Comparison of ENCODE assay signal across 12 cellular contexts in genomic region chr14:75231320-75231719, GRCh38. TPM values are rescaled to one million over a fixed set of nuclear protein-coding genes. Genes with fewer than 3 reads are reported as not detected.
DNase-seq lines count a peak whose midpoint lies in the region; ATAC-seq and TF ChIP-seq lines count a peak whose summit lies in the region.
"Had no signal": no experiment of that assay in that cellular context is flagged by ENCODE, and none has a peak within 500 bp of the region (broad histone marks: within the 10 kb centered on the region; RNA-seq: fewer than 3 reads in every experiment).

No MANE protein-coding gene starts in this region.

- no peak overlapping the region for H3K4me2 ChIP-seq in MM.1S (ENCODE audit: low read depth, low read length)
- no peak overlapping the region for H3K4me2 ChIP-seq in mesenchymal stem cell (ENCODE audit: low read length, poor library complexity, severe bottlenecking)

- no peak overlapping the region for H3K4me3 Mint-ChIP-seq in Calu3 (ENCODE audit: low read depth, unreplicated experiment)
- H3K4me3 Mint-ChIP-seq in activated T-cell treated with anti-CD3 and anti-CD28 coated beads, Interleukin-2, amount 50 U/mL, for 72 hours: no peak overlapping the region
- H3K4me3 Mint-ChIP-seq: neural crest cell had no signal

- H2AFZ ChIP-seq in MM.1S (ENCODE audit: low read length) (no peak overlapping the region), mesenchymal stem cell (ENCODE audit: low read depth, low read length) (no peak overlapping the region)

- DNase-seq in Calu3: no peak
- peak; percentile 41 for DNase-seq in MM.1S
- DNase-seq in mesenchymal stem cell: no peak
- DNase-seq in medulla oblongata (ENCODE audit: extremely low spot score): no peak
- DNase-seq in pons (ENCODE audit: low spot score): no peak
- no peak for DNase-seq in sigmoid colon
- no peak for DNase-seq in activated T-cell treated with anti-CD3 and anti-CD28 coated beads, Interleukin-2, amount 50 U/mL, for 72 hours
- DNase-seq: colonic mucosa, GOT3 had no signal

- H3K27ac Mint-ChIP-seq in Calu3 (ENCODE audit: unreplicated experiment): peak overlapping the region; percentile 96
- no peak overlapping the region for H3K27ac Mint-ChIP-seq in activated T-cell treated with anti-CD3 and anti-CD28 coated beads, Interleukin-2, amount 50 U/mL, for 72 hours
- H3K27ac Mint-ChIP-seq: activated naive CD4-positive, alpha-beta T cell treated with anti-CD3 and anti-CD28 coated beads, Interleukin-2, amount 50 U/mL, for 24 hours had no signal

- no peak overlapping the region for H3K4ac ChIP-seq in mesenchymal stem cell (ENCODE audit: low read depth in 1 of 2, low read length in 2 of 2)

- no TSS peak for BruUV-seq in Calu3 (replicated peaks; lab: Mats Ljungman, UMichigan)

- intact Hi-C loops in Calu3 (cut with micrococcal nuclease; ENCODE audit: unreplicated experiment): loop anchor here (2.0 to 5.0 kb wide), 2 partner anchors 66 to 105 kb away; partner anchors contain the start of gene NEK9
- intact Hi-C loops in sigmoid colon (cut with DNase I): no loop called here

- no peak overlapping the region for H3K23ac ChIP-seq in mesenchymal stem cell (ENCODE audit: low read length in 2 of 2)

- TF ChIP-seq EP300 in sigmoid colon (IDR thresholded peaks at IDR 0.05): no peak

- peaks cover 3% of the 10 kb centered on the region for H3K9me3 Mint-ChIP-seq in Calu3 (ENCODE audit: low read depth, unreplicated experiment)
- no peaks in the 10 kb centered on the region for H3K9me3 Mint-ChIP-seq in activated T-cell treated with anti-CD3 and anti-CD28 coated beads, Interleukin-2, amount 50 U/mL, for 72 hours
- H3K9me3 Mint-ChIP-seq: activated naive CD4-positive, alpha-beta T cell treated with anti-CD3 and anti-CD28 coated beads, Interleukin-2, amount 50 U/mL, for 24 hours; neural crest cell had no signal

- H3K79me2 ChIP-seq in MM.1S (ENCODE audit: low read length): no peaks in the 10 kb centered on the region

- TF ChIP-seq CTCF in Calu3 (IDR thresholded peaks at IDR 0.05; ENCODE audit: unreplicated experiment) (no peak), MM.1S (IDR thresholded peaks at IDR 0.05; ENCODE audit: low read length) (no peak), sigmoid colon (IDR thresholded peaks at IDR 0.05) (no peak)

- H3K4me1 ChIP-seq in MM.1S (ENCODE audit: low read length): peaks cover 33% of the 10 kb centered on the region
- H3K4me1 ChIP-seq in mesenchymal stem cell (ENCODE audit: control insufficient read depth, insufficient read depth, low read depth, low read length): peaks cover 7% of the 10 kb centered on the region
- no peaks in the 10 kb centered on the region for H3K4me1 ChIP-seq in sigmoid colon

- H3K27ac ChIP-seq in MM.1S (ENCODE audit: low read length) (peak overlapping the region; percentile 79; the same call in 1 of the 2 replicates), mesenchymal stem cell (ENCODE audit: low read length, poor library complexity, severe bottlenecking) (no peak overlapping the region), sigmoid colon (no peak overlapping the region)

- H3K9ac ChIP-seq in MM.1S (ENCODE audit: low read length) (no peak overlapping the region), mesenchymal stem cell (ENCODE audit: low read length) (no peak overlapping the region)

- H3K36me3 ChIP-seq in MM.1S (replicated peaks; ENCODE audit: insufficient read depth, low read length) (no peaks in the 10 kb centered on the region), mesenchymal stem cell (ENCODE audit: control insufficient read depth in 1 of 2, insufficient read depth in 2 of 2, low read depth in 1 of 2, low read length in 2 of 2) (no peaks in the 10 kb centered on the region), sigmoid colon (no peaks in the 10 kb centered on the region)
- H3K36me3 ChIP-seq: colonic mucosa had no signal

- CTCF ChIA-PET in Calu3 (lab: Charles Lee): no interaction called here

- no peak overlapping the region for H2BK12ac ChIP-seq in mesenchymal stem cell (ENCODE audit: low read length in 2 of 2)

- 50% methylated on average over 2 of the region's 2 CpGs for WGBS in mesenchymal stem cell
- 74 to 93% methylated on average over 2 of the region's 2 CpGs for WGBS in sigmoid colon, 2 donors

- H3K18ac ChIP-seq in mesenchymal stem cell (ENCODE audit: low read depth in 1 of 2, low read length in 2 of 2): no peak overlapping the region

- peaks cover 62% of the 10 kb centered on the region for H3K4me1 Mint-ChIP-seq in Calu3 (ENCODE audit: low read depth, unreplicated experiment)
- peaks cover 67% of the 10 kb centered on the region for H3K4me1 Mint-ChIP-seq in activated T-cell treated with anti-CD3 and anti-CD28 coated beads, Interleukin-2, amount 50 U/mL, for 72 hours (ENCODE audit: low read depth)

- no peaks in the 10 kb centered on the region for H3K9me2 ChIP-seq in MM.1S (replicated peaks; ENCODE audit: insufficient read depth, low read length)

- no peak overlapping the region for H2BK15ac ChIP-seq in mesenchymal stem cell (ENCODE audit: low read depth, poor library complexity, severe bottlenecking)

- peaks cover 3% of the 10 kb centered on the region; the same call in 1 of the 2 replicates for H3F3A ChIP-seq in MM.1S (ENCODE audit: insufficient read depth, low read length)

- H3K4me3 ChIP-seq in MM.1S (ENCODE audit: low read length) (no peak overlapping the region), mesenchymal stem cell (ENCODE audit: insufficient read depth in 1 of 2, low read depth in 1 of 2, low read length in 2 of 2) (no peak overlapping the region), sigmoid colon (no peak overlapping the region)
- H3K4me3 ChIP-seq: colonic mucosa had no signal

- no peaks in the 10 kb centered on the region for H3K27me3 Mint-ChIP-seq in Calu3 (ENCODE audit: unreplicated experiment)
- peaks cover 10% of the 10 kb centered on the region for H3K27me3 Mint-ChIP-seq in activated T-cell treated with anti-CD3 and anti-CD28 coated beads, Interleukin-2, amount 50 U/mL, for 72 hours (ENCODE audit: low read depth)
- H3K27me3 Mint-ChIP-seq: activated naive CD4-positive, alpha-beta T cell treated with anti-CD3 and anti-CD28 coated beads, Interleukin-2, amount 50 U/mL, for 24 hours had no signal

- H3K27me3 ChIP-seq in MM.1S (replicated peaks; ENCODE audit: insufficient read depth, low read length) (no peaks in the 10 kb centered on the region), mesenchymal stem cell (ENCODE audit: control insufficient read depth in 1 of 2, insufficient read depth in 1 of 2, low read length in 2 of 2) (peaks cover 0 to 7% of the 10 kb centered on the region in 2 experiments), sigmoid colon (no peaks in the 10 kb centered on the region)
- H3K27me3 ChIP-seq: colonic mucosa had no signal

- TF ChIP-seq POLR2A in sigmoid colon (IDR thresholded peaks at IDR 0.05): no peak

- ATAC-seq in GM21723 (IDR thresholded peaks at IDR 0.05; ENCODE audit: unreplicated experiment): peak; percentile 43
- ATAC-seq in activated T-cell treated with anti-CD3 and anti-CD28 coated beads, Interleukin-2, amount 50 U/mL, for 72 hours (replicated peaks in 1 of 2): no peak

- H3K79me1 ChIP-seq in mesenchymal stem cell (replicated peaks; ENCODE audit: low read length, poor library complexity, severe bottlenecking): no peaks in the 10 kb centered on the region

- H2AK5ac ChIP-seq in mesenchymal stem cell (ENCODE audit: low read length, severe bottlenecking): peak overlapping the region; percentile 41

- no peak overlapping the region for H3K14ac ChIP-seq in mesenchymal stem cell (ENCODE audit: low read length in 2 of 2)

- no peak overlapping the region for H4K91ac ChIP-seq in mesenchymal stem cell (ENCODE audit: low read length)

- H3K36me3 Mint-ChIP-seq in Calu3 (ENCODE audit: insufficient read depth, unreplicated experiment): peaks cover 5% of the 10 kb centered on the region
- H3K36me3 Mint-ChIP-seq in activated T-cell treated with anti-CD3 and anti-CD28 coated beads, Interleukin-2, amount 50 U/mL, for 72 hours (ENCODE audit: insufficient read depth in 2 of 2): no peaks in the 10 kb centered on the region
- H3K36me3 Mint-ChIP-seq: activated naive CD4-positive, alpha-beta T cell treated with anti-CD3 and anti-CD28 coated beads, Interleukin-2, amount 50 U/mL, for 24 hours had no signal

- H2BK5ac ChIP-seq in mesenchymal stem cell (ENCODE audit: low read depth, low read length, poor library complexity, severe bottlenecking): no peak overlapping the region

- no peak overlapping the region for H4K8ac ChIP-seq in mesenchymal stem cell (ENCODE audit: low read length)

- H4K20me1 ChIP-seq in MM.1S (ENCODE audit: insufficient read depth, low read length): no peaks in the 10 kb centered on the region

- no peak overlapping the region for H2BK120ac ChIP-seq in mesenchymal stem cell (ENCODE audit: low read depth, low read length)

- H3K9me3 ChIP-seq in MM.1S (replicated peaks; ENCODE audit: insufficient read depth, low read length): no peaks in the 10 kb centered on the region
- peaks cover 4% of the 10 kb centered on the region for H3K9me3 ChIP-seq in mesenchymal stem cell (ENCODE audit: control insufficient read depth, low read length)
- no peaks in the 10 kb centered on the region for H3K9me3 ChIP-seq in sigmoid colon
- H3K9me3 ChIP-seq: colonic mucosa had no signal

RNA-seq across cellular contexts. Expression of gene FOS, which starts 47.3 kb away (rescaled TPM):
- total RNA-seq in Calu3 (2022): 149 and 183 TPM in 2 replicates
- 587 TPM for polyA plus RNA-seq in mesenchymal stem cell (2013, experiment 1 of 2)
- 551 TPM for polyA plus RNA-seq in mesenchymal stem cell (2013, experiment 2 of 2)
- total RNA-seq in sigmoid colon: 1,000 to 10,000 TPM in 1 of 4 donors, 100 to 1,000 TPM in 3; 172 to 1,048 (median 650) TPM
- polyA plus RNA-seq in sigmoid colon: 100 to 1,000 TPM; 108 to 374 (median 306) TPM
- total RNA-seq in activated T-cell treated with anti-CD3 and anti-CD28 coated beads, Interleukin-2, amount 50 U/mL, for 72 hours: 10 to 100 TPM; 39.1 to 41.7 TPM

RNA-seq across cellular contexts. Expression of gene TMED10, which starts 54.9 kb away (rescaled TPM):
- 391 and 434 TPM in 2 replicates for total RNA-seq in Calu3 (2022)
- 426 TPM for polyA plus RNA-seq in mesenchymal stem cell (2013, experiment 1 of 2)
- 426 TPM for polyA plus RNA-seq in mesenchymal stem cell (2013, experiment 2 of 2)
- total RNA-seq in sigmoid colon: 100 to 1,000 TPM; 107 to 175 (median 165) TPM
- polyA plus RNA-seq in sigmoid colon: 100 to 1,000 TPM in 1 of 3 donors, 10 to 100 TPM in 2; 38.4 to 236 (median 51.1) TPM
- 100 to 1,000 TPM; 187 to 235 TPM for total RNA-seq in activated T-cell treated with anti-CD3 and anti-CD28 coated beads, Interleukin-2, amount 50 U/mL, for 72 hours
